13 cellular contexts compared by ENCODE assay signal in the genomic region with DNA sequence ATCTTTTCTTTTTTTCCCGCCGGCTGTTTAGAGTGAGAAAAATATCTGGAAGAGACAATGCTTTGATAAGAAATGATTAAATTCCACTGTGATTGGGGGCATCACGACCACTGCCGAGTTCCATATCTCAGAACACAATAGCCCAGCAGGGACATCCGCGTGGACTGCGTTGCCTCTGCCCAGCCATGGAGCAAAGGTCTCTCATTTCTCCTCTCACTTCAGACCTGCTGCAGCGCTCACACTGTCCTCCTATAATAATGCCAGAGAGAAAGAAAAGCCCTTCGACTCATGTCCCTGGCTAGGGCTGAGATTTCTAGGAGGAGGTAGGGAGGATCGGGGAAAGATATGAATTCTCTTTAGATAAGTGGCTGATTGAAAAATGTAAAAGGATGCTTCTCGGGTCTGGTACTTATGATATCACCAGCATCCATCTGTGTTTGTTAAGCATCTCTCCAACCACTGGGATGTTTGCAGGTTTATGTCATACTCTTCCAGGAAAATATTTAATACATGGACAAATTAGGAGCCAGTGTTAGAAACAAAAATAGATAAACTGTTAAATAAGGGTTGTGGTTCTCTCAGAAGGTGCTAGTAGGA.
DNase-seq lines count a peak whose midpoint lies in the region; ATAC-seq, FAIRE-seq and TF ChIP-seq lines count a peak whose summit lies in the region.
"Had no signal": no experiment of that assay in that cellular context is flagged by ENCODE, and none has a peak within 500 bp of the region (broad histone marks: within the 10 kb centered on the region; RNA-seq: fewer than 3 reads in every experiment).

No MANE protein-coding gene starts in this region.

- H3K9me3 ChIP-seq in PC-3 (ENCODE audit: low read length), result no peaks in the 10 kb centered on the region

- peaks cover 33% of the 10 kb centered on the region for H3K4me1 ChIP-seq in PC-3 (ENCODE audit: insufficient read depth, low read length)

- DNase-seq in AG08395 (ENCODE audit: low spot score) (peak; percentile 20), PC-3 (no peak), epithelial cell of prostate (ENCODE audit: low read depth, low spot score) (no peak), nephron progenitor cell (no peak), NCI-H1048 (lab: John Stamatoyannopoulos, UW) (no peak), NCI-H510A (lab: John Stamatoyannopoulos, UW) (no peak), iPS-NIHi7 (ENCODE audit: extremely low spot score) (no peak), GM12892 (ENCODE audit: insufficient read length) (no peak)
- DNase-seq: AML-193, erythroblast, GDM1, kidney, NCI-H1694 had no signal

- peaks cover 8% of the 10 kb centered on the region for H3K27me3 Mint-ChIP-seq in nephron progenitor cell (ENCODE audit: low read depth, poor library complexity)

- H3K4me1 Mint-ChIP-seq in nephron progenitor cell, result peaks cover 38% of the 10 kb centered on the region

- TF ChIP-seq CTCF in PC-3 (conservative IDR thresholded peaks at IDR 0.05; ENCODE audit: low read depth, low read length) (no peak), nephron progenitor cell (IDR thresholded peaks at IDR 0.05) (no peak)

- intact Hi-C loops in PC-3 (cut with micrococcal nuclease), result loop anchor here (10.0 kb wide), 1 partner anchor 568 kb away; the partner anchor contains the start of gene KLF6

- H3K27me3 ChIP-seq in PC-3 (ENCODE audit: low read length), result no peaks in the 10 kb centered on the region

- no peaks in the 10 kb centered on the region for H3K79me2 ChIP-seq in PC-3 (ENCODE audit: low read length)

- CTCF ChIA-PET in PC-3 (lab: Charles Lee), result no interaction called here

- no peaks in the 10 kb centered on the region for H3F3A ChIP-seq in PC-3 (ENCODE audit: low read length, unreplicated experiment)

- H3K9me3 Mint-ChIP-seq in nephron progenitor cell, result no peaks in the 10 kb centered on the region

- no peaks in the 10 kb centered on the region for H3K36me3 ChIP-seq in PC-3 (ENCODE audit: low read depth, low read length)

- H4K20me1 ChIP-seq in PC-3 (ENCODE audit: low read length), result no peaks in the 10 kb centered on the region

- no peak overlapping the region for H3K4me3 ChIP-seq in PC-3 (ENCODE audit: low read length)

- peak overlapping the region; percentile 53; the same call in 1 of the 2 replicates for H3K9ac ChIP-seq in PC-3 (ENCODE audit: low read length)

- no peak for ATAC-seq in PC-3

- peak overlapping the region; percentile 74 for H3K4me2 ChIP-seq in PC-3 (ENCODE audit: low read length)

- POLR2A ChIA-PET in PC-3 (lab: Charles Lee; ENCODE audit: unreplicated experiment), result interaction anchor here (0.7 kb wide), 1 partner anchor 190 kb away, joined by 3 read pairs; no protein-coding TSS in a partner anchor

- no peak overlapping the region for H3K4me3 Mint-ChIP-seq in nephron progenitor cell

- peak overlapping the region; percentile 96 for H3K27ac Mint-ChIP-seq in nephron progenitor cell

- H3K9me2 ChIP-seq in PC-3 (replicated peaks; ENCODE audit: low read length), result no peaks in the 10 kb centered on the region

- no TSS peak for BruUV-seq in PC-3 (replicated peaks; lab: Mats Ljungman, UMichigan)

- H3K36me3 Mint-ChIP-seq in nephron progenitor cell (ENCODE audit: low read depth), result no peaks in the 10 kb centered on the region

- FAIRE-seq in GM12892 (lab: Jason Lieb, UNC), result no peak
- FAIRE-seq: kidney had no signal

- H3K27ac ChIP-seq in PC-3 (ENCODE audit: low read length) (peak overlapping the region; percentile 92), epithelial cell of prostate (peak overlapping the region; percentile 95)

- no peak overlapping the region for H2AFZ ChIP-seq in PC-3 (ENCODE audit: low read length)

- no peak for TF ChIP-seq POLR2A in GM12892 (IDR thresholded peaks at IDR 0.05; ENCODE audit: low read depth, low read length)
